Comparison of ENCODE assay signal across 21 cellular contexts in the genomic region with DNA sequence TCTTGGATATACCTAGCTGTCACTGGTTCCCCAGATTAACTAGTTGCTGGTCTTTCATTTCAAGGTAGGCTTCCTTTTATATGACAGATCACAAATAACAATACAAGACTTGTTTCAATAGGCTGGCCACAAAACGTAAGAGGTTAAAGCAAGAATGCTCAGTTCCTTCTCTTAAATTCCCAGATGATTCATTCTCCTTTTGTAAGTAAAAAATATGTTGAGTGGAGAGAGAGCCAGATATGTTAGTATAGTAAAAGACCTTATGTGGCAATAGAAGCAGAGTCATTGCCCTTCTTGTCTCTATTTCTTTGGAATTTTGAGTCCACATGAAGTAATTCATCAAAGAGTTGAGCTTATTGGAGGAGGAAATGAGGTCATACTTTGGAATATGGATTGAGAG.
"Had no signal": no experiment of that assay in that cellular context is flagged by ENCODE, and none has a peak within 500 bp of the region (broad histone marks: within the 10 kb centered on the region; RNA-seq: fewer than 3 reads in every experiment).

No MANE protein-coding gene starts in this region.

- H3K4me1 Mint-ChIP-seq: activated B cell treated with CpG ODN at 0.5 μM for 24 hours; memory B cell; naive B cell; stimulated activated memory B cell treated with anti-CD40 and anti-IgM and Interleukin-4, amounts not matched to agents 10 μg/mL and 1 μg/mL and 100 μg/mL, for 72 hours had no signal

- H3K4me3 Mint-ChIP-seq: activated B cell treated with CpG ODN at 0.5 μM for 24 hours; activated CD8-positive, alpha-beta T cell treated with anti-CD3 and anti-CD28 coated beads for 36 hours; activated naive CD4-positive, alpha-beta T cell treated with anti-CD3 and anti-CD28 coated beads for 36 hours; activated T-cell treated with anti-CD3 and anti-CD28 coated beads, Interleukin-2, amount 50 U/mL, for 4 hours; dendritic cell treated with granulocyte-macrophage colony-stimulating factor and Interleukin-4, amounts not matched to agents 40 ng/mL and 50 ng/mL, for 4 days; memory B cell; naive B cell; neural crest cell; stimulated activated memory B cell treated with anti-CD40 and anti-IgM and Interleukin-4, amounts not matched to agents 10 μg/mL and 1 μg/mL and 100 μg/mL, for 72 hours had no signal

- H3K36me3 ChIP-seq: esophagus squamous epithelium had no signal

- ATAC-seq: activated CD8-positive, alpha-beta T cell treated with anti-CD3 and anti-CD28 coated beads for 36 hours; activated T-cell treated with anti-CD3 and anti-CD28 coated beads, Interleukin-2, amount 50 U/mL, for 4 hours; left ventricle myocardium superior; mucosa of descending colon; sciatic nerve had no signal

- H3K36me3 Mint-ChIP-seq: memory B cell; naive B cell; stimulated activated memory B cell treated with anti-CD40 and anti-IgM and Interleukin-4, amounts not matched to agents 10 μg/mL and 1 μg/mL and 100 μg/mL, for 72 hours had no signal

- H3K27me3 Mint-ChIP-seq: activated B cell treated with CpG ODN at 0.5 μM for 24 hours; activated CD8-positive, alpha-beta T cell treated with anti-CD3 and anti-CD28 coated beads for 36 hours; dendritic cell treated with granulocyte-macrophage colony-stimulating factor and Interleukin-4, amounts not matched to agents 40 ng/mL and 50 ng/mL, for 4 days; memory B cell; naive B cell; stimulated activated memory B cell treated with anti-CD40 and anti-IgM and Interleukin-4, amounts not matched to agents 10 μg/mL and 1 μg/mL and 100 μg/mL, for 72 hours had no signal

- H3K27ac Mint-ChIP-seq: activated B cell treated with CpG ODN at 0.5 μM for 24 hours; activated CD8-positive, alpha-beta T cell treated with anti-CD3 and anti-CD28 coated beads for 36 hours; activated naive CD4-positive, alpha-beta T cell treated with anti-CD3 and anti-CD28 coated beads for 36 hours; dendritic cell treated with granulocyte-macrophage colony-stimulating factor and Interleukin-4, amounts not matched to agents 40 ng/mL and 50 ng/mL, for 4 days; memory B cell; naive B cell; stimulated activated memory B cell treated with anti-CD40 and anti-IgM and Interleukin-4, amounts not matched to agents 10 μg/mL and 1 μg/mL and 100 μg/mL, for 72 hours had no signal

- DNase-seq: activated B cell treated with CpG ODN at 0.5 μM for 24 hours; activated CD4-positive, alpha-beta T cell treated with anti-CD3 and anti-CD28 coated beads for 4 hours; activated CD8-positive, alpha-beta T cell treated with anti-CD3 and anti-CD28 coated beads for 36 hours; activated naive CD4-positive, alpha-beta T cell treated with anti-CD3 and anti-CD28 coated beads for 36 hours; activated T-cell treated with anti-CD3 and anti-CD28 coated beads, Interleukin-2, amount 50 U/mL, for 4 hours; cerebellar nuclear complex; effector memory CD4-positive, alpha-beta T cell; esophagus squamous epithelium; head of caudate nucleus; kidney glomerular epithelial cell; left ventricle myocardium superior; mucosa of descending colon; naive B cell; stimulated activated CD4-positive, alpha-beta T cell treated with anti-CD3 and anti-CD28 coated beads, Interleukin-4, amount 100 ng/mL, for 24 hours; T-helper 1 cell; T-helper 9 cell had no signal

- H3K4me3 ChIP-seq: esophagus squamous epithelium, mucosa of descending colon had no signal

- H3K9me3 Mint-ChIP-seq: activated B cell treated with CpG ODN at 0.5 μM for 24 hours; activated CD8-positive, alpha-beta T cell treated with anti-CD3 and anti-CD28 coated beads for 36 hours; memory B cell; neural crest cell had no signal

- H3K27ac ChIP-seq: esophagus squamous epithelium had no signal

- H3K27me3 ChIP-seq: esophagus squamous epithelium had no signal

- H3K4me1 ChIP-seq: esophagus squamous epithelium had no signal
